Comparison of ENCODE assay signal across 22 cellular contexts in the genomic region with DNA sequence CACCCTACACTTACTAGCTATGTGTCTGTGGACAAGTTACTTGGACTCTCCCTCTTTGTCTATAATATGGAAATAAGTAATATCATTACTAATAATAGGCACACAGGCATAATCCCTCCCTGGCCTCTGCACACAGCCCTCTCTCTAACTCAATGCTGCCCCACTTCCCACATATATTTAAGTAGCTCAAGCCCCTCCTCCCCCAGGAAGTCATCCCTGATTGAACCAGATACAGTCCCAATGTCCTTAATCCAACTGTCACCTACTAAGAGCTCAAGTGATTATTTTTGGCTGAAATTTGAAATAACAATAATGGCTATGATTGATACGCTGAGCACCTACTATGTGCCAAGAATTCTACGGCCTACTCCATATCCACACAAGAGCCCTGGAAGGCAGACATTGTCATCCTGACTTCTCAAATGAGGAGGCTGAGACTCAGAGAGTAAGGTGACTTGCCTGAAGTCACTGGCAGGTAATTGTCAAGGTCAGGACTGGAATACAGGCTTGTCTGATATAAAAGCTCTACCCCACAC. TPM values are rescaled to one million over a fixed set of nuclear protein-coding genes. Genes with fewer than 3 reads are reported as not detected.
A peak's percentile ranks its signal among the peaks of the same experiment; 100 is the strongest.
DNase-seq lines count a peak whose midpoint lies in the region; ATAC-seq and TF ChIP-seq lines count a peak whose summit lies in the region.
"Had no signal": no experiment of that assay in that cellular context is flagged by ENCODE, and none has a peak within 500 bp of the region (broad histone marks: within the 10 kb centered on the region; RNA-seq: fewer than 3 reads in every experiment).

No MANE protein-coding gene starts in this region.

- TF ChIP-seq CTCF in WERI-Rb-1 (IDR thresholded peaks at IDR 0.05; ENCODE audit: low read depth, low read length) (no peak), neural crest cell (conservative IDR thresholded peaks at IDR 0.05) (no peak)
- no peak for TF ChIP-seq CTCF in CD4-positive, alpha-beta T cell (IDR thresholded peaks at IDR 0.05)

- H4K20me1 ChIP-seq in BLaER1 treated with 17β-estradiol and CSF1 and Interleukin-3, amounts not matched to agents 10 nM and 100 nM: peaks cover 9 to 74% (median 54%) of the 10 kb centered on the region in 11 experiments; a peak in 20 of 22 replicates

- no peaks in the 10 kb centered on the region for H3K27me3 ChIP-seq in BLaER1 treated with 17β-estradiol and CSF1 and Interleukin-3, amounts not matched to agents 10 nM and 100 nM
- H3K27me3 ChIP-seq in WERI-Rb-1 (ENCODE audit: insufficient read depth, low read depth, severe bottlenecking): no peaks in the 10 kb centered on the region
- no peaks in the 10 kb centered on the region for H3K27me3 ChIP-seq in CD4-positive, alpha-beta T cell (ENCODE audit: control insufficient read depth, insufficient read depth, low read length)
- H3K27me3 ChIP-seq: BE2C, SJSA1 had no signal

- peak overlapping the region; percentile 31 for H3K27ac Mint-ChIP-seq in neural crest cell (ENCODE audit: unreplicated experiment)
- no peak overlapping the region for H3K27ac Mint-ChIP-seq in CD4-positive, alpha-beta T cell

- no peak overlapping the region for H3K4me3 ChIP-seq in BLaER1 treated with 17β-estradiol and CSF1 and Interleukin-3, amounts not matched to agents 10 nM and 100 nM
- H3K4me3 ChIP-seq in WERI-Rb-1 (ENCODE audit: low read depth, low read length): no peak overlapping the region
- H3K4me3 ChIP-seq: SJSA1 had no signal

- CTCF ChIA-PET in CD4-positive, alpha-beta T cell (lab: Charles Lee): interaction anchor here (0.6 to 1.9 kb wide), 3 partner anchors 19 to 1211 kb away, joined by 3 to 5 read pairs (median 3); no protein-coding TSS in a partner anchor

- peak overlapping the region in 7 of 11 experiments; percentile 11 to 66 (median 57); a peak in 13 of 22 replicates for H3K4me2 ChIP-seq in BLaER1 treated with 17β-estradiol and CSF1 and Interleukin-3, amounts not matched to agents 10 nM and 100 nM

- no peaks in the 10 kb centered on the region for H3K9me3 ChIP-seq in BLaER1 treated with 17β-estradiol and CSF1 and Interleukin-3, amounts not matched to agents 10 nM and 100 nM (replicated peaks in 1 of 11)
- no peaks in the 10 kb centered on the region for H3K9me3 ChIP-seq in WERI-Rb-1 (ENCODE audit: severe bottlenecking)
- H3K9me3 ChIP-seq in CD4-positive, alpha-beta T cell (ENCODE audit: control insufficient read depth, low read length): no peaks in the 10 kb centered on the region
- H3K9me3 ChIP-seq: BE2C had no signal

- no peaks in the 10 kb centered on the region for H3K9me3 Mint-ChIP-seq in neural crest cell
- no peaks in the 10 kb centered on the region for H3K9me3 Mint-ChIP-seq in CD4-positive, alpha-beta T cell
- H3K9me3 Mint-ChIP-seq: CD4-positive, alpha-beta memory T cell had no signal

- H3K4me1 Mint-ChIP-seq in neural crest cell: peaks cover 4% of the 10 kb centered on the region
- H3K4me1 Mint-ChIP-seq in CD4-positive, alpha-beta T cell (ENCODE audit: low read depth): peaks cover 7% of the 10 kb centered on the region

- DNase-seq in NCI-H82 (lab: John Stamatoyannopoulos, UW) (peak; percentile 32), NCI-H82 treated with DMSO at 0.1 percent for 48 hours (lab: John Stamatoyannopoulos, UW; ENCODE audit: unreplicated experiment) (no peak), WERI-Rb-1 (peak; percentile 40), neural crest cell (ENCODE audit: low read depth, low spot score) (no peak), COR-L47 (lab: John Stamatoyannopoulos, UW) (no peak), T-helper 1 cell (no peak)
- no peak for DNase-seq in CD4-positive, alpha-beta T cell
- DNase-seq: 8988T; ACHN; BE2C; CD4-positive, alpha-beta memory T cell; Kasumi-1; NCI-H1105; NCI-H1436 treated with DMSO at 0.1 percent for 48 hours; NCI-H187 treated with DMSO at 0.1 percent for 48 hours; NCI-H2107; NCI-H446 treated with DMSO at 0.1 percent for 48 hours; NCI-H526; Right ventricle myocardium superior; RPMI8226 had no signal

- peak overlapping the region in 5 of 11 experiments; percentile 39 to 77 (median 70); a peak in 9 of 22 replicates for H3K27ac ChIP-seq in BLaER1 treated with 17β-estradiol and CSF1 and Interleukin-3, amounts not matched to agents 10 nM and 100 nM
- H3K27ac ChIP-seq in WERI-Rb-1: no peak overlapping the region
- H3K27ac ChIP-seq in CD4-positive, alpha-beta T cell (ENCODE audit: low read depth, low read length): no peak overlapping the region
- H3K27ac ChIP-seq: SJSA1 had no signal

- POLR2A ChIA-PET in CD4-positive, alpha-beta T cell (lab: Charles Lee): no interaction called here

- peaks cover 5% of the 10 kb centered on the region for H3K36me3 Mint-ChIP-seq in neural crest cell (ENCODE audit: low read depth)
- peaks cover 4% of the 10 kb centered on the region for H3K36me3 Mint-ChIP-seq in CD4-positive, alpha-beta T cell (ENCODE audit: low read depth)

- intact Hi-C loops in CD4-positive, alpha-beta T cell (cut with DNase I, micrococcal nuclease): loop anchor here (5.0 to 10.0 kb wide), 3 partner anchors 139 to 357 kb away; a partner anchor contains a TSS

- peaks cover 0 to 34% (median 21%) of the 10 kb centered on the region in 10 experiments; a peak in 16 of 20 replicates for H3K4me1 ChIP-seq in BLaER1 treated with 17β-estradiol and CSF1 and Interleukin-3, amounts not matched to agents 10 nM and 100 nM
- H3K4me1 ChIP-seq: SJSA1 had no signal

- H3K36me3 ChIP-seq in BLaER1 treated with 17β-estradiol and CSF1 and Interleukin-3, amounts not matched to agents 10 nM and 100 nM: peaks cover 8 to 62% (median 23%) of the 10 kb centered on the region in 11 experiments; a peak in 18 of 22 replicates
- peaks cover 47% of the 10 kb centered on the region for H3K36me3 ChIP-seq in WERI-Rb-1

- peak overlapping the region in 5 of 11 experiments; percentile 1 to 70 (median 35); a peak in 5 of 22 replicates for H3K9ac ChIP-seq in BLaER1 treated with 17β-estradiol and CSF1 and Interleukin-3, amounts not matched to agents 10 nM and 100 nM

- no peak for ATAC-seq in CD4-positive, alpha-beta T cell (ENCODE audit: poor library complexity)

- no peaks in the 10 kb centered on the region for H3K27me3 Mint-ChIP-seq in neural crest cell (ENCODE audit: low read depth)
- no peaks in the 10 kb centered on the region for H3K27me3 Mint-ChIP-seq in CD4-positive, alpha-beta T cell
- H3K27me3 Mint-ChIP-seq: CD4-positive, alpha-beta memory T cell had no signal

- no peak overlapping the region for H3K4me3 Mint-ChIP-seq in neural crest cell
- H3K4me3 Mint-ChIP-seq in CD4-positive, alpha-beta T cell: no peak overlapping the region
- H3K4me3 Mint-ChIP-seq: CD4-positive, alpha-beta memory T cell had no signal

RNA-seq across cellular contexts. Expression of a gene that starts 29.4 kb away (rescaled TPM):
- 62.9 and 65.5 TPM in 2 replicates for total RNA-seq in neural crest cell
- total RNA-seq in CD4-positive, alpha-beta T cell: 10 to 100 TPM; 10.4 to 11.5 TPM

RNA-seq across cellular contexts. Expression of a gene that starts 29.5 kb away (rescaled TPM):
- 47.0 and 51.2 TPM in 2 replicates for total RNA-seq in neural crest cell
- total RNA-seq in CD4-positive, alpha-beta T cell: 10 to 100 TPM; 11.4 to 12.8 TPM

Comparison
In these comparisons a context has a peak if more than half of its experiments do, and no peak if none do; other contexts are left out.
1. DNase-seq: peak in NCI-H82 (single experiment) and WERI-Rb-1 (single experiment); none in NCI-H82 treated with DMSO at 0.1 percent for 48 hours (single experiment), neural crest cell (single experiment), CD4-positive, alpha-beta T cell (0 of 10), COR-L47 (single experiment) and T-helper 1 cell (0 of 5).